8 cellular contexts compared by ENCODE assay signal in genomic region chr14:49971156-49972141, GRCh38.
A peak's percentile ranks its signal among the peaks of the same experiment; 100 is the strongest.
DNase-seq lines count a peak whose midpoint lies in the region; ATAC-seq, FAIRE-seq and TF ChIP-seq lines count a peak whose summit lies in the region.

No MANE protein-coding gene starts in this region.

- peak overlapping the region; percentile 75 for H3K4me2 ChIP-seq in BLaER1
- H3K4me2 ChIP-seq in astrocyte (ENCODE audit: low read length): peak overlapping the region; percentile 69

- CTCF ChIA-PET in RWPE1 (lab: Yijun Ruan, JAX): interaction anchor here (1.4 to 1.7 kb wide), 3 partner anchors 17 to 106 kb away, joined by 3 to 6 read pairs (median 6); no protein-coding TSS in a partner anchor

- no peaks in the 10 kb centered on the region for H3K9me3 Mint-ChIP-seq in astrocyte (ENCODE audit: unreplicated experiment)

- TF ChIP-seq CTCF in RWPE1 (conservative IDR thresholded peaks at IDR 0.05; ENCODE audit: low read depth): no peak
- no peak for TF ChIP-seq CTCF in astrocyte (IDR thresholded peaks at IDR 0.05; ENCODE audit: insufficient read depth, low read depth, low read length)

- ATAC-seq in GM19043 (IDR thresholded peaks at IDR 0.05; ENCODE audit: low read depth, unreplicated experiment): peak; percentile 90
- peak; percentile 92 for ATAC-seq in HG03103 (IDR thresholded peaks at IDR 0.05; ENCODE audit: low read depth, unreplicated experiment)

- H3K9ac ChIP-seq in BLaER1 (no peak overlapping the region; the same call in 1 of the 2 replicates), astrocyte (ENCODE audit: low read length) (no peak overlapping the region), mucosa of rectum (ENCODE audit: low read depth in 1 of 2, low read length in 2 of 2) (peak overlapping the region; percentile 65 to 69)

- no peak overlapping the region for H2AFZ ChIP-seq in astrocyte (ENCODE audit: low read depth, low read length)

- DNase-seq in RWPE1 (ENCODE audit: low spot score) (no peak), astrocyte (ENCODE audit: low read depth) (no peak), NCI-H226 (no peak)

- H4K20me1 ChIP-seq in BLaER1 (no peaks in the 10 kb centered on the region), astrocyte (ENCODE audit: insufficient read depth, low read length) (no peaks in the 10 kb centered on the region)

- H3K36me3 Mint-ChIP-seq in astrocyte (ENCODE audit: low read depth, unreplicated experiment): no peaks in the 10 kb centered on the region

- H3K27ac Mint-ChIP-seq in astrocyte (ENCODE audit: unreplicated experiment): peak overlapping the region; percentile 51

- H3K4me3 ChIP-seq in BLaER1: no peak overlapping the region
- no peak overlapping the region for H3K4me3 ChIP-seq in astrocyte (ENCODE audit: insufficient read depth, low read depth, low read length)
- H3K4me3 ChIP-seq in mucosa of rectum (ENCODE audit: low read length in 2 of 2): peak overlapping the region; percentile 36 to 62
- H3K4me3 ChIP-seq in urinary bladder (ENCODE audit: low read depth, low read length): no peak overlapping the region

- POLR2A ChIA-PET in RWPE1 (lab: Yijun Ruan, JAX; ENCODE audit: low non-redundant PET): interaction anchor here (1.0 kb wide), 1 partner anchor 33 kb away, joined by 3 read pairs; no protein-coding TSS in a partner anchor

- peak overlapping the region; percentile 31 for H3K4me3 Mint-ChIP-seq in astrocyte (ENCODE audit: unreplicated experiment)

- H3K79me2 ChIP-seq in astrocyte (ENCODE audit: insufficient read depth, low read length): no peaks in the 10 kb centered on the region

- H3K4me1 ChIP-seq in BLaER1 (peaks cover 29% of the 10 kb centered on the region), astrocyte (ENCODE audit: insufficient read depth, low read length) (peaks cover 47% of the 10 kb centered on the region), mucosa of rectum (ENCODE audit: control insufficient read depth in 2 of 2, insufficient read depth in 2 of 2, low read length in 2 of 2) (peaks cover 55 to 58% of the 10 kb centered on the region in 2 donors), urinary bladder (ENCODE audit: insufficient read depth) (no peaks in the 10 kb centered on the region)

- no peak for FAIRE-seq in astrocyte (lab: Jason Lieb, UNC)

- H3K27ac ChIP-seq in BLaER1 (no peak overlapping the region), RWPE1 (peak overlapping the region; percentile 90; the same call in 1 of the 2 replicates), astrocyte (ENCODE audit: low read depth, low read length) (no peak overlapping the region), mucosa of rectum (ENCODE audit: low read depth in 2 of 2, low read length in 2 of 2) (peak overlapping the region; percentile 95 to 97), urinary bladder (ENCODE audit: low read depth) (peak overlapping the region; percentile 11)

- H3K36me3 ChIP-seq in BLaER1: no peaks in the 10 kb centered on the region
- no peaks in the 10 kb centered on the region for H3K36me3 ChIP-seq in astrocyte (ENCODE audit: insufficient read depth, low read length)
- no peaks in the 10 kb centered on the region for H3K36me3 ChIP-seq in mucosa of rectum (ENCODE audit: control insufficient read depth in 2 of 2, insufficient read depth in 2 of 2, low read length in 2 of 2)
- no peaks in the 10 kb centered on the region for H3K36me3 ChIP-seq in urinary bladder (ENCODE audit: insufficient read depth)

- H3K9me3 ChIP-seq in BLaER1 (no peaks in the 10 kb centered on the region), astrocyte (ENCODE audit: insufficient read depth, low read depth, low read length) (no peaks in the 10 kb centered on the region), mucosa of rectum (ENCODE audit: control insufficient read depth in 2 of 2, low read length in 2 of 2) (no peaks in the 10 kb centered on the region)

- 51% methylated on average over 9 of the region's 9 CpGs for WGBS in urinary bladder

- no peaks in the 10 kb centered on the region for H3K27me3 ChIP-seq in BLaER1
- H3K27me3 ChIP-seq in astrocyte (ENCODE audit: insufficient read depth, low read length): no peaks in the 10 kb centered on the region
- no peaks in the 10 kb centered on the region for H3K27me3 ChIP-seq in mucosa of rectum (ENCODE audit: control insufficient read depth in 2 of 2, insufficient read depth in 2 of 2, low read length in 2 of 2)

- H3K27me3 Mint-ChIP-seq in astrocyte (ENCODE audit: low read depth, unreplicated experiment): no peaks in the 10 kb centered on the region

- H3K4me1 Mint-ChIP-seq in astrocyte (ENCODE audit: low read depth, unreplicated experiment): peaks cover 58% of the 10 kb centered on the region

Comparison
In these comparisons a context has a peak if more than half of its experiments do, and no peak if none do; other contexts are left out.
1. H3K27ac ChIP-seq: peak in RWPE1 (single experiment), mucosa of rectum (2 of 2) and urinary bladder (single experiment); none in BLaER1 (single experiment) and astrocyte (single experiment).
2. H3K4me3 ChIP-seq: peak in mucosa of rectum (2 of 2); none in BLaER1 (single experiment), astrocyte (single experiment) and urinary bladder (single experiment).
3. H3K9ac ChIP-seq: peak in mucosa of rectum (2 of 2); none in BLaER1 (single experiment) and astrocyte (single experiment).